Comparison of ENCODE assay signal across 1 cellular context in the genomic region with DNA sequence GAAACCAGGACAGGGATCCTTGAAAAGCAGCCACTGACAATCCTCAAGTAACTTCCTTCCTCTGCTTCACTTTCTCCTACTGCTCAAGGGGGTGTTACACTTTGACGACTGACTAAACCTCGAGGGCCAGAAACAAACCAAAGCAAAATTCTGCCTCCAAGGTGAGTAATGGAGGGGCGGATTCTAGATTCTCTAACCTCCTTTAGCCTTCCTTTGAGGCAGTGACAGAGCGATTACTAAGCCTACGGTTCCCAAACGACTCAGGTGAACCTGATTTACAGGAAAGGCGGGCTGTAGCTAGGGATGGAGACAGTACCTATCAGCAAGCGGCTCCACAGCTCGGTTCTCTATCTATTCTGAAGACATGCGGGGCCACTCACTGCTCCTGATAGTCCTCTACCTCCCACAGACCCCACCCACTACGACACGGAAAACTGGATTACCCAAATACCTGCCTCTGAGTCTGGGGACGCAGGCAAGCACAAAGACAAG.
TF ChIP-seq lines count a peak whose summit lies in the region.

No MANE protein-coding gene starts in this region.

TF ChIP-seq in HCT116, 20 proteins besides CTCF, POLR2A, EP300 and RAD21 (continued from another document):
- TF ChIP-seq REST (IDR thresholded peaks at IDR 0.05; ENCODE audit: low read depth): no peak
